Comparison of ENCODE assay signal across 18 cellular contexts in the genomic region with DNA sequence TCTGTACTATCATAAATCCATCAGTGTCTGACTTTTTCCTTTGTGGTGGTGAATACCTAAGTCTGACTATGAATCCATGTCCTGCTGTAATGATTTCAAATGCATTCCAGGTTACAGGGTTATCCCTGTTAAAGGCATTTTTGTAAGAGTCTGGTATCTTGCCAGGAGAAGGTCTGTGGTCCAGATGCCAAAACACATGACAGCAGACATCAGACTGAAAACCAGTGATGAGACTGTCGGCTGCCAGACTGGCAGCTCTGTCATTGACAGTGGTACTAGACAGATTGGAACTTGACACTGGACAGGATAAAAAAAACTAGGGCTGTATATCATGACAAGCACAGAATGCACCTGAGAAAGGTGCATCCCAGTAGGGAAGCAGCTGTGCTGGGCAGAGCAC.
A peak's percentile ranks its signal among the peaks of the same experiment; 100 is the strongest.
DNase-seq lines count a peak whose midpoint lies in the region; ATAC-seq and TF ChIP-seq lines count a peak whose summit lies in the region.
"Had no signal": no experiment of that assay in that cellular context is flagged by ENCODE, and none has a peak within 500 bp of the region (broad histone marks: within the 10 kb centered on the region; RNA-seq: fewer than 3 reads in every experiment).

No MANE protein-coding gene starts in this region.

- H3K36me3 Mint-ChIP-seq in WTC11 = no peaks in the 10 kb centered on the region
- H3K36me3 Mint-ChIP-seq: CD8-positive, alpha-beta T cell had no signal

- H3K27me3 ChIP-seq in SK-N-SH (ENCODE audit: insufficient read depth) (no peaks in the 10 kb centered on the region), thyroid gland (no peaks in the 10 kb centered on the region)
- H3K27me3 ChIP-seq: BLaER1 treated with 17β-estradiol and CSF1 and Interleukin-3, amounts not matched to agents 10 nM and 100 nM had no signal

- H4K20me1 ChIP-seq in SK-N-SH (ENCODE audit: insufficient read depth) = no peaks in the 10 kb centered on the region
- H4K20me1 ChIP-seq: BLaER1 treated with 17β-estradiol and CSF1 and Interleukin-3, amounts not matched to agents 10 nM and 100 nM had no signal

- WGBS in SK-N-SH (ENCODE audit: low lambda C conversion rate) = 6% methylated on average over 1 of the region's 1 CpG
- 86% methylated on average over 1 of the region's 1 CpG for WGBS in thyroid gland, 2 donors

- H3K4me3 Mint-ChIP-seq in WTC11 = no peak overlapping the region
- H3K4me3 Mint-ChIP-seq: CD8-positive, alpha-beta T cell; HFFc6 had no signal

- no peak overlapping the region for H3K4me3 ChIP-seq in SK-N-SH (ENCODE audit: low read depth in 2 of 2, low read length in 1 of 2)
- H3K4me3 ChIP-seq in thyroid gland (replicated peaks in 1 of 3) = no peak overlapping the region
- H3K4me3 ChIP-seq: BLaER1 treated with 17β-estradiol and CSF1 and Interleukin-3, amounts not matched to agents 10 nM and 100 nM had no signal

- intact Hi-C loops in thyroid gland (cut with DNase I) = no loop called here
- intact Hi-C loops in posterior cingulate gyrus (cut with DNase I) = no loop called here

- TF ChIP-seq EP300 in SK-N-SH (IDR thresholded peaks at IDR 0.05; ENCODE audit: borderline replicate concordance in 1 of 2, low read depth in 1 of 2, low read length in 1 of 2) = peak in 1 of 2 experiments; percentile 78; a peak in 2 of 4 replicates

- no peaks in the 10 kb centered on the region for H3K4me1 Mint-ChIP-seq in WTC11

- ATAC-seq in GM21825 (IDR thresholded peaks at IDR 0.05; ENCODE audit: unreplicated experiment) = no peak
- no peak for ATAC-seq in WTC11
- ATAC-seq: CD8-positive, alpha-beta T cell; HCT116 had no signal

- no peak overlapping the region for H3K27ac Mint-ChIP-seq in WTC11
- H3K27ac Mint-ChIP-seq: CD8-positive, alpha-beta T cell; HFFc6 had no signal

- no peaks in the 10 kb centered on the region for H3K9me3 ChIP-seq in SK-N-SH
- no peaks in the 10 kb centered on the region for H3K9me3 ChIP-seq in thyroid gland

- no peak overlapping the region for H3K4me2 ChIP-seq in SK-N-SH
- H3K4me2 ChIP-seq: BLaER1 treated with 17β-estradiol and CSF1 and Interleukin-3, amounts not matched to agents 10 nM and 100 nM had no signal

- H3K79me2 ChIP-seq in SK-N-SH (ENCODE audit: insufficient read depth) = no peaks in the 10 kb centered on the region

- peaks cover 0 to 12% of the 10 kb centered on the region in 2 experiments; a peak in 2 of 4 replicates for H3K4me1 ChIP-seq in SK-N-SH (ENCODE audit: control insufficient read depth in 1 of 2, insufficient read depth in 2 of 2, low read depth in 1 of 2, low read length in 1 of 2)
- no peaks in the 10 kb centered on the region for H3K4me1 ChIP-seq in thyroid gland
- H3K4me1 ChIP-seq: BLaER1 treated with 17β-estradiol and CSF1 and Interleukin-3, amounts not matched to agents 10 nM and 100 nM had no signal

- H3K9me3 Mint-ChIP-seq in WTC11 = peaks cover 4% of the 10 kb centered on the region; the same call in 1 of the 2 replicates

- no peaks in the 10 kb centered on the region for H3K9me2 ChIP-seq in SK-N-SH

- DNase-seq in HT1080 (ENCODE audit: low read depth) (peak; percentile 2), SK-N-SH (peak; percentile 61), kidney tubule cell (ENCODE audit: low spot score) (peak; percentile 71), thyroid gland (no peak), WTC11 (ENCODE audit: low spot score) (no peak), posterior cingulate gyrus (no peak)
- DNase-seq: 8988T; Calu3; CD8-positive, alpha-beta T cell; DMS79 treated with DMSO at 0.1 percent for 48 hours; GF-D8; GOT3; H7; HFFc6 had no signal

- POLR2A ChIA-PET in SK-N-SH (lab: Yijun Ruan, JAX) (no interaction called here), WTC11 (lab: Charles Lee) (no interaction called here)

- TF ChIP-seq CTCF in SK-N-SH (IDR thresholded peaks at IDR 0.05) (no peak), thyroid gland (IDR thresholded peaks at IDR 0.05) (no peak), WTC11 (IDR thresholded peaks at IDR 0.05) (no peak)

- H2AFZ ChIP-seq in SK-N-SH (ENCODE audit: low read depth) = no peak overlapping the region

- H3K27me3 Mint-ChIP-seq in WTC11 (ENCODE audit: low read depth) = no peaks in the 10 kb centered on the region; the same call in 1 of the 2 replicates

- CTCF ChIA-PET in SK-N-SH (lab: Yijun Ruan, JAX) (interaction anchor here (0.6 to 1.0 kb wide), 2 partner anchors 9 to 15 kb away, joined by 3 read pairs; no protein-coding TSS in a partner anchor), WTC11 (lab: Charles Lee) (no interaction called here)

- H3K9ac ChIP-seq in SK-N-SH = no peak overlapping the region
- H3K9ac ChIP-seq: BLaER1 treated with 17β-estradiol and CSF1 and Interleukin-3, amounts not matched to agents 10 nM and 100 nM had no signal

- no peak for TF ChIP-seq POLR2A in thyroid gland (IDR thresholded peaks at IDR 0.05)

- H3K36me3 ChIP-seq in SK-N-SH (replicated peaks in 1 of 2; ENCODE audit: control insufficient read depth in 1 of 2, insufficient read depth in 2 of 2, low read length in 1 of 2) = no peaks in the 10 kb centered on the region
- no peaks in the 10 kb centered on the region for H3K36me3 ChIP-seq in thyroid gland
- H3K36me3 ChIP-seq: BLaER1 treated with 17β-estradiol and CSF1 and Interleukin-3, amounts not matched to agents 10 nM and 100 nM had no signal

- H3F3A ChIP-seq in SK-N-SH (replicated peaks; ENCODE audit: insufficient read depth) = no peaks in the 10 kb centered on the region

- TF ChIP-seq RAD21 in SK-N-SH (IDR thresholded peaks at IDR 0.05; ENCODE audit: low read length) = no peak; the same call in 1 of the 2 replicates

- peak overlapping the region in 1 of 2 experiments; percentile 50; a peak in 1 of 4 replicates for H3K27ac ChIP-seq in SK-N-SH (ENCODE audit: low read depth in 2 of 2, low read length in 1 of 2)
- H3K27ac ChIP-seq in thyroid gland = no peak overlapping the region
- H3K27ac ChIP-seq: BLaER1 treated with 17β-estradiol and CSF1 and Interleukin-3, amounts not matched to agents 10 nM and 100 nM; HL-60 had no signal

TF ChIP-seq in SK-N-SH, 30 proteins besides CTCF, POLR2A, EP300 and RAD21 (continues in another document):
- peak; percentile 62 for TF ChIP-seq TCF12 (IDR thresholded peaks at IDR 0.05)
- TF ChIP-seq, protein P1, sequence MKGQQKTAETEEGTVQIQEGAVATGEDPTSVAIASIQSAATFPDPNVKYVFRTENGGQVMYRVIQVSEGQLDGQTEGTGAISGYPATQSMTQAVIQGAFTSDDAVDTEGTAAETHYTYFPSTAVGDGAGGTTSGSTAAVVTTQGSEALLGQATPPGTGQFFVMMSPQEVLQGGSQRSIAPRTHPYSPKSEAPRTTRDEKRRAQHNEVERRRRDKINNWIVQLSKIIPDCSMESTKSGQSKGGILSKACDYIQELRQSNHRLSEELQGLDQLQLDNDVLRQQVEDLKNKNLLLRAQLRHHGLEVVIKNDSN (IDR thresholded peaks at IDR 0.05; ENCODE audit: borderline replicate concordance, low read depth) = no peak
- TF ChIP-seq SMC3 (IDR thresholded peaks at IDR 0.05; ENCODE audit: low read depth, low read length) = no peak
- no peak for TF ChIP-seq FOXJ3 (CRISPR knock-in tag; IDR thresholded peaks at IDR 0.05)
- TF ChIP-seq IRF3 (IDR thresholded peaks at IDR 0.05; ENCODE audit: low read depth, low read length) = no peak
- no peak for TF ChIP-seq MAX (IDR thresholded peaks at IDR 0.05; ENCODE audit: low read depth)
- no peak for TF ChIP-seq POLR2AphosphoS5 (IDR thresholded peaks at IDR 0.05; ENCODE audit: low read depth, low read length)
- TF ChIP-seq FOXM1 (IDR thresholded peaks at IDR 0.05; ENCODE audit: low read depth) = no peak

TF ChIP-seq in WTC11, 78 proteins besides CTCF, POLR2A, EP300 and RAD21 (continues in another document):
- TF ChIP-seq, protein P2, sequence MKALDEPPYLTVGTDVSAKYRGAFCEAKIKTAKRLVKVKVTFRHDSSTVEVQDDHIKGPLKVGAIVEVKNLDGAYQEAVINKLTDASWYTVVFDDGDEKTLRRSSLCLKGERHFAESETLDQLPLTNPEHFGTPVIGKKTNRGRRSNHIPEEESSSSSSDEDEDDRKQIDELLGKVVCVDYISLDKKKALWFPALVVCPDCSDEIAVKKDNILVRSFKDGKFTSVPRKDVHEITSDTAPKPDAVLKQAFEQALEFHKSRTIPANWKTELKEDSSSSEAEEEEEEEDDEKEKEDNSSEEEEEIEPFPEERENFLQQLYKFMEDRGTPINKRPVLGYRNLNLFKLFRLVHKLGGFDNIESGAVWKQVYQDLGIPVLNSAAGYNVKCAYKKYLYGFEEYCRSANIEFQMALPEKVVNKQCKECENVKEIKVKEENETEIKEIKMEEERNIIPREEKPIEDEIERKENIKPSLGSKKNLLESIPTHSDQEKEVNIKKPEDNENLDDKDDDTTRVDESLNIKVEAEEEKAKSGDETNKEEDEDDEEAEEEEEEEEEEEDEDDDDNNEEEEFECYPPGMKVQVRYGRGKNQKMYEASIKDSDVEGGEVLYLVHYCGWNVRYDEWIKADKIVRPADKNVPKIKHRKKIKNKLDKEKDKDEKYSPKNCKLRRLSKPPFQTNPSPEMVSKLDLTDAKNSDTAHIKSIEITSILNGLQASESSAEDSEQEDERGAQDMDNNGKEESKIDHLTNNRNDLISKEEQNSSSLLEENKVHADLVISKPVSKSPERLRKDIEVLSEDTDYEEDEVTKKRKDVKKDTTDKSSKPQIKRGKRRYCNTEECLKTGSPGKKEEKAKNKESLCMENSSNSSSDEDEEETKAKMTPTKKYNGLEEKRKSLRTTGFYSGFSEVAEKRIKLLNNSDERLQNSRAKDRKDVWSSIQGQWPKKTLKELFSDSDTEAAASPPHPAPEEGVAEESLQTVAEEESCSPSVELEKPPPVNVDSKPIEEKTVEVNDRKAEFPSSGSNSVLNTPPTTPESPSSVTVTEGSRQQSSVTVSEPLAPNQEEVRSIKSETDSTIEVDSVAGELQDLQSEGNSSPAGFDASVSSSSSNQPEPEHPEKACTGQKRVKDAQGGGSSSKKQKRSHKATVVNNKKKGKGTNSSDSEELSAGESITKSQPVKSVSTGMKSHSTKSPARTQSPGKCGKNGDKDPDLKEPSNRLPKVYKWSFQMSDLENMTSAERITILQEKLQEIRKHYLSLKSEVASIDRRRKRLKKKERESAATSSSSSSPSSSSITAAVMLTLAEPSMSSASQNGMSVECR (CRISPR knock-in tag; IDR thresholded peaks at IDR 0.05; ENCODE audit: borderline replicate concordance) = no peak
- TF ChIP-seq KAT7 (CRISPR knock-in tag; IDR thresholded peaks at IDR 0.05; ENCODE audit: borderline replicate concordance) (no peak), USF2 (CRISPR knock-in tag; IDR thresholded peaks at IDR 0.05) (no peak), CREB1 (CRISPR knock-in tag; IDR thresholded peaks at IDR 0.05) (no peak)

Comparison
In these comparisons a context has a peak if more than half of its experiments do, and no peak if none do; other contexts are left out.
1. DNase-seq: peak in HT1080 (single experiment), SK-N-SH (single experiment) and kidney tubule cell (single experiment); none in thyroid gland (0 of 2), WTC11 (single experiment) and posterior cingulate gyrus (0 of 10).